23 cellular contexts compared by ENCODE assay signal in genomic region chr13:86000546-86000945, GRCh38.
"Had no signal": no experiment of that assay in that cellular context is flagged by ENCODE, and none has a peak within 500 bp of the region (broad histone marks: within the 10 kb centered on the region; RNA-seq: fewer than 3 reads in every experiment).

No MANE protein-coding gene starts in this region.

- FAIRE-seq: astrocyte, K562 had no signal

- H3K27ac ChIP-seq: coronary artery had no signal

- ATAC-seq: activated T-cell treated with anti-CD3 and anti-CD28 coated beads, Interleukin-2, amount 50 U/mL, for 4 hours; K562; Panc1; T-helper 17 cell had no signal

- DNase-seq: activated CD4-positive, alpha-beta memory T cell treated with anti-CD3 and anti-CD28 coated beads for 36 hours; activated CD4-positive, alpha-beta T cell treated with anti-CD3 and anti-CD28 coated beads, Interleukin-2, amount 10 ng/mL, durations not matched to agents 7 days and 5 days; activated CD4-positive, CD25-positive, alpha-beta regulatory T cell; activated CD8-positive, alpha-beta memory T cell treated with anti-CD3 and anti-CD28 coated beads for 24 hours; activated gamma-delta T cell; activated naive CD4-positive, alpha-beta T cell treated with anti-CD3 and anti-CD28 coated beads for 36 hours; activated T-cell treated with anti-CD3 and anti-CD28 coated beads, Interleukin-2, amount 50 U/mL, for 4 hours; amygdala; Karpas-422; MM.1S; NCI-H1694; NCI-H2029; NCI-H2107; NCI-H446 treated with DMSO at 0.1 percent for 48 hours; NCI-H526 treated with DMSO at 0.1 percent for 48 hours; Right ventricle myocardium superior; RPMI8226; T-helper 17 cell; T-helper 9 cell had no signal
